Comparison of ENCODE assay signal across 8 cellular contexts in the genomic region with DNA sequence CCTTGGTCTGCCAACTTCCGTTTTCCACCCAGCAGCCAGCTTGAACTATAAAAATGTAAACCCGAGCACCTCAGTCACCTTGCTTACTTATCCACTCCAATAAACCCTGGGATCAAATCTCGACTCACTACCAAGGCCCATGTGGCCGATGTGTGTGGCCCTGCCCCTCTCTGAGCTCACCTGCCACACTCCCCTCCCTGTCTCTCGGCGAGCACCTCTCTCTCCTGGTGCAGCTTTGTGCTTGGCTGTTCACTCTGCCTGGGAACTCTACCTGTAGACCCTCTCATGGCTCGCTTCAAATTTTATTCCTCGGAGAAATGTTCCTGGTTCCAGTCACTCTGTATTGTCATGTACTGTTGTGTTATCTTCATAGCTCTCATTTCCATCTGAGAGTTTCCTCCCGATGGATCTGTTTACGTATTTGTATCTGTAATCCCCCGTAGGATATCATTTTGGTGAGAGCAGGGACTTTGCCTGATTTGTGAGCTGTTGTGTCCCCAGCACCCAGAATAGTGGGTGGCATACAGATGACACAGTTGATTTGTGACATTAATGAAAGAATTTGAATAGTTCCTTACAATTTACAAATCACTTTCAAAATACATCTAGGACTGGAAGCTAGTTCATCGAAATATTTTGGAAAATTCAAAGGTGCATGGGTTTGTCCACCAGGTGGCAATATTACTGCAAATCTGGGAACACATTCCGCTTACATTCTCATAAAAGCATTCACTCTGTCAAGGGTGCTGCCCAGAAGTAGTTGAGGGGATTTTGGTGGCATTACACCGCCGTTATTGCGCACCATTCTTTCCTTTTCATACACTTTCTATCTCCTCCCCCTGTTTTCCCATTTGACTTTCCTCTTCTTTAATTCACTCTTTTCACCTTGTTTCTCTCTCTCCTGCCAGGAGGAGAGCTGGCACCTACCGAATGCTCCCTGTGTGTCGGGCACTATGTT.
A peak's percentile ranks its signal among the peaks of the same experiment; 100 is the strongest.
DNase-seq lines count a peak whose midpoint lies in the region; ATAC-seq and TF ChIP-seq lines count a peak whose summit lies in the region.

No MANE protein-coding gene starts in this region.

- intact Hi-C loops in activated CD4-positive, alpha-beta T cell treated with anti-CD3 and anti-CD28 coated beads, Interleukin-2, amount 10 ng/mL, durations not matched to agents 24 days and 14 days (cut with micrococcal nuclease), result no loop called here

- ATAC-seq in foreskin keratinocyte (peak; percentile 39), HG02973 (IDR thresholded peaks at IDR 0.05; ENCODE audit: unreplicated experiment) (no peak)

- H3K4me1 ChIP-seq in foreskin keratinocyte, result peaks cover 11% of the 10 kb centered on the region

- peaks cover 7% of the 10 kb centered on the region for H3K4me1 Mint-ChIP-seq in activated CD4-positive, alpha-beta T cell treated with anti-CD3 and anti-CD28 coated beads, Interleukin-2, amount 10 ng/mL, durations not matched to agents 24 days and 14 days
- H3K4me1 Mint-ChIP-seq in activated CD4-positive, alpha-beta T cell treated with anti-CD3 and anti-CD28 coated beads, Interleukin-2, amount 10 ng/mL, durations not matched to agents 7 days and 5 days, result peaks cover 2% of the 10 kb centered on the region

- no peaks in the 10 kb centered on the region for H3K9me3 Mint-ChIP-seq in activated CD4-positive, alpha-beta T cell treated with anti-CD3 and anti-CD28 coated beads, Interleukin-2, amount 10 ng/mL, durations not matched to agents 24 days and 14 days
- no peaks in the 10 kb centered on the region for H3K9me3 Mint-ChIP-seq in activated CD4-positive, alpha-beta T cell treated with anti-CD3 and anti-CD28 coated beads, Interleukin-2, amount 10 ng/mL, durations not matched to agents 7 days and 5 days

- peak; percentile 86 for TF ChIP-seq CTCF in foreskin keratinocyte (conservative IDR thresholded peaks at IDR 0.05)

- H3K27ac ChIP-seq in foreskin keratinocyte, result no peak overlapping the region

- no peak overlapping the region for H3K27ac Mint-ChIP-seq in activated CD4-positive, alpha-beta T cell treated with anti-CD3 and anti-CD28 coated beads, Interleukin-2, amount 10 ng/mL, durations not matched to agents 24 days and 14 days
- H3K27ac Mint-ChIP-seq in activated CD4-positive, alpha-beta T cell treated with anti-CD3 and anti-CD28 coated beads, Interleukin-2, amount 10 ng/mL, durations not matched to agents 7 days and 5 days, result no peak overlapping the region

- no peaks in the 10 kb centered on the region for H3K36me3 Mint-ChIP-seq in activated CD4-positive, alpha-beta T cell treated with anti-CD3 and anti-CD28 coated beads, Interleukin-2, amount 10 ng/mL, durations not matched to agents 24 days and 14 days (ENCODE audit: low read depth)
- H3K36me3 Mint-ChIP-seq in activated CD4-positive, alpha-beta T cell treated with anti-CD3 and anti-CD28 coated beads, Interleukin-2, amount 10 ng/mL, durations not matched to agents 7 days and 5 days (ENCODE audit: low read depth), result no peaks in the 10 kb centered on the region

- H3K4me3 Mint-ChIP-seq in activated CD4-positive, alpha-beta T cell treated with anti-CD3 and anti-CD28 coated beads, Interleukin-2, amount 10 ng/mL, durations not matched to agents 24 days and 14 days, result no peak overlapping the region
- H3K4me3 Mint-ChIP-seq in activated CD4-positive, alpha-beta T cell treated with anti-CD3 and anti-CD28 coated beads, Interleukin-2, amount 10 ng/mL, durations not matched to agents 7 days and 5 days, result no peak overlapping the region

- POLR2A ChIA-PET in activated CD4-positive, alpha-beta T cell treated with anti-CD3 and anti-CD28 coated beads, Interleukin-2, amount 10 ng/mL, durations not matched to agents 7 days and 5 days (lab: Charles Lee), result no interaction called here

- CTCF ChIA-PET in activated CD4-positive, alpha-beta T cell treated with anti-CD3 and anti-CD28 coated beads, Interleukin-2, amount 10 ng/mL, durations not matched to agents 7 days and 5 days (lab: Charles Lee), result interaction anchor here (0.5 to 2.2 kb wide), 7 partner anchors 9 to 19 kb away, joined by 3 to 7 read pairs (median 3); no protein-coding TSS in a partner anchor

- H3K27me3 ChIP-seq in foreskin keratinocyte, result peaks cover 3% of the 10 kb centered on the region

- DNase-seq in activated CD4-positive, alpha-beta T cell treated with anti-CD3 and anti-CD28 coated beads, Interleukin-2, amount 10 ng/mL, durations not matched to agents 24 days and 14 days, result peak; percentile 65
- DNase-seq in activated CD4-positive, alpha-beta T cell treated with anti-CD3 and anti-CD28 coated beads, Interleukin-2, amount 50 U/mL, for 48 hours, result no peak
- DNase-seq in NCI-H1092 (lab: John Stamatoyannopoulos, UW) (peak; percentile 19), SW 1271 (lab: John Stamatoyannopoulos, UW) (peak; percentile 25 to 54), foreskin keratinocyte (peak in 1 of 2 donors; percentile 50), pons (ENCODE audit: low spot score) (peak; percentile 56)
- DNase-seq in activated CD4-positive, alpha-beta T cell treated with anti-CD3 and anti-CD28 coated beads, Interleukin-2, amount 10 ng/mL, durations not matched to agents 7 days and 5 days, result no peak

- peaks cover 16% of the 10 kb centered on the region for H3K27me3 Mint-ChIP-seq in activated CD4-positive, alpha-beta T cell treated with anti-CD3 and anti-CD28 coated beads, Interleukin-2, amount 10 ng/mL, durations not matched to agents 24 days and 14 days
- H3K27me3 Mint-ChIP-seq in activated CD4-positive, alpha-beta T cell treated with anti-CD3 and anti-CD28 coated beads, Interleukin-2, amount 10 ng/mL, durations not matched to agents 7 days and 5 days, result peaks cover 16% of the 10 kb centered on the region

Comparison
In these comparisons a context has a peak if more than half of its experiments do, and no peak if none do; other contexts are left out.
1. DNase-seq: peak in activated CD4-positive, alpha-beta T cell treated with anti-CD3 and anti-CD28 coated beads, Interleukin-2, amount 10 ng/mL, durations not matched to agents 24 days and 14 days (single experiment), NCI-H1092 (single experiment), SW 1271 (2 of 2) and pons (single experiment); none in activated CD4-positive, alpha-beta T cell treated with anti-CD3 and anti-CD28 coated beads, Interleukin-2, amount 50 U/mL, for 48 hours (0 of 2) and activated CD4-positive, alpha-beta T cell treated with anti-CD3 and anti-CD28 coated beads, Interleukin-2, amount 10 ng/mL, durations not matched to agents 7 days and 5 days (single experiment).